9 cellular contexts compared by ENCODE assay signal in the genomic region with DNA sequence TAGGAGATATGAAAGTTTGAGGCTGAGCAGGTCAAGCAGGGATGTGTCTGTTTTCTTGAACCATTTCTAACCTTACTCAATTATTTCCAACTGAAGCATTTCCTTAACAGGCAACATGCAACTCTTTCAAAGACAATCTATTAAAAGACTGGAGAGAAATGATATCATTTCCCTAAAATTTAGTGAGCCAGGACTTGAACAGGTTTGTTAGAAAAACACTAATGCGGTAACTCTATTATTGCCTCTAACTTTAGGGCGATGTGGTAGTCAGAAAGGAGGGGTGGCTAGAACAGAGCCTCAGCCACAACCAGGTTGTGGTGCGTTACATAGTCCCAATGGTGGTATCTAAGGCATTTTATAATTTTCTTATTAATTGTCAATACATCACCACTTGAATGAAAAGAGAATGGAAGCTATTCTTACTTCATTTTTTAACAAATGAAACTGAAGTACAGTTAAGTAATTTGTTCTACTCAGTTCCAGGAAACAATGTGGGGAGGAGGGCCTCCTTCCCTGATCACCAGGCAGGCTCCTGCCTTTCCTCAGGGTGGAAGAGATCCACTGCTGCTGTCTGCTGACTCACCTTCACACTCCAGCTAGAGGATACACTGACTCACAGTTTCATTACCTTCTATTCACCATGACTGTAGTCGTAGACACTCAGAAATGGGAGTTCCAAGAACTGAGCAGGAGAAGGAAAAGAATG. TPM values are rescaled to one million over a fixed set of nuclear protein-coding genes. Genes with fewer than 3 reads are reported as not detected.
DNase-seq lines count a peak whose midpoint lies in the region; ATAC-seq and TF ChIP-seq lines count a peak whose summit lies in the region.
"Had no signal": no experiment of that assay in that cellular context is flagged by ENCODE, and none has a peak within 500 bp of the region (broad histone marks: within the 10 kb centered on the region; RNA-seq: fewer than 3 reads in every experiment).

No MANE protein-coding gene starts in this region.

- peak overlapping the region in 9 of 10 donors; percentile 20 to 80 (median 61) for H3K27ac ChIP-seq in heart right ventricle
- H3K27ac ChIP-seq: cardiac muscle cell had no signal

- ATAC-seq in activated CD8-positive, alpha-beta T cell treated with anti-CD3 and anti-CD28 coated beads, Interleukin-2, amount 10 ng/mL, durations not matched to agents 7 days and 5 days, result peak; percentile 57
- peak; percentile 46 to 95 (median 84) for ATAC-seq in heart right ventricle
- ATAC-seq in stimulated activated naive CD8-positive, alpha-beta T cell treated with anti-CD3 and anti-CD28 coated beads, Interleukin-15, Interleukin-2, amounts not matched to agents 100 U/mL and 50 U/mL, for 24 hours, result peak; percentile 98

- H3K4me3 Mint-ChIP-seq in activated CD8-positive, alpha-beta T cell treated with anti-CD3 and anti-CD28 coated beads, Interleukin-2, amount 10 ng/mL, durations not matched to agents 7 days and 5 days, result no peak overlapping the region

- POLR2A ChIA-PET in AG04449 (lab: Yijun Ruan, JAX), result interaction anchor here (0.6 to 1.3 kb wide), 3 partner anchors 23 to 764 kb away, joined by 3 to 7 read pairs (median 3); a partner anchor contains a TSS
- POLR2A ChIA-PET in activated CD8-positive, alpha-beta T cell treated with anti-CD3 and anti-CD28 coated beads, Interleukin-2, amount 10 ng/mL, durations not matched to agents 7 days and 5 days (lab: Charles Lee), result no interaction called here

- WGBS in heart right ventricle, 2 donors, result 62 to 67% methylated on average over 4 of the region's 4 CpGs

- H3K27ac Mint-ChIP-seq in activated CD8-positive, alpha-beta T cell treated with anti-CD3 and anti-CD28 coated beads, Interleukin-2, amount 10 ng/mL, durations not matched to agents 7 days and 5 days, result peak overlapping the region; percentile 74

- intact Hi-C loops in heart right ventricle (cut with DNase I), result loop anchor here in 4 of 10 donors (5.0 to 10.0 kb wide), 5 partner anchors 38 to 665 kb away; no protein-coding TSS in a partner anchor

- H3K4me3 ChIP-seq in AG04449 (ENCODE audit: low read depth, low read length), result no peak overlapping the region
- no peak overlapping the region for H3K4me3 ChIP-seq in H7 (ENCODE audit: insufficient read depth, low read depth, low read length)
- no peak overlapping the region for H3K4me3 ChIP-seq in heart right ventricle
- H3K4me3 ChIP-seq: cardiac muscle cell had no signal

- TF ChIP-seq CTCF in AG04449 (IDR thresholded peaks at IDR 0.05; ENCODE audit: insufficient read depth, low read length, missing control alignments) (no peak), heart right ventricle (IDR thresholded peaks at IDR 0.05) (no peak)

- peak; percentile 75 for DNase-seq in AG04449 (ENCODE audit: low read depth, low spot score)
- DNase-seq in H7, result peak; percentile 48
- no peak for DNase-seq in activated CD8-positive, alpha-beta T cell treated with anti-CD3 and anti-CD28 coated beads, Interleukin-2, amount 10 ng/mL, durations not matched to agents 7 days and 5 days
- DNase-seq in heart right ventricle, result peak in 1 of 2 donors; percentile 46
- peak; percentile 27 for DNase-seq in stimulated activated naive CD8-positive, alpha-beta T cell treated with anti-CD3 and anti-CD28 coated beads, Interleukin-15, Interleukin-2, amounts not matched to agents 100 U/mL and 50 U/mL, for 24 hours
- no peak for DNase-seq in HuH-7 (ENCODE audit: low spot score)
- no peak for DNase-seq in NCI-H2196 (lab: John Stamatoyannopoulos, UW; ENCODE audit: unreplicated experiment)
- DNase-seq in NCI-H524 treated with DMSO at 0.1 percent for 48 hours (lab: John Stamatoyannopoulos, UW), result no peak

- H3K36me3 ChIP-seq in H7 (replicated peaks; ENCODE audit: control insufficient read depth, insufficient read depth, low read length) (no peaks in the 10 kb centered on the region), heart right ventricle (no peaks in the 10 kb centered on the region)
- H3K36me3 ChIP-seq: cardiac muscle cell had no signal

- CTCF ChIA-PET in AG04449 (lab: Yijun Ruan, JAX), result interaction anchor here (2.3 kb wide), 1 partner anchor 11 kb away, joined by 13 read pairs; no protein-coding TSS in a partner anchor
- CTCF ChIA-PET in activated CD8-positive, alpha-beta T cell treated with anti-CD3 and anti-CD28 coated beads, Interleukin-2, amount 10 ng/mL, durations not matched to agents 7 days and 5 days (lab: Charles Lee), result interaction anchor here (0.6 to 1.5 kb wide), 2 partner anchors 12 to 17 kb away, joined by 3 read pairs; no protein-coding TSS in a partner anchor

- peaks cover 81% of the 10 kb centered on the region for H3K4me1 Mint-ChIP-seq in activated CD8-positive, alpha-beta T cell treated with anti-CD3 and anti-CD28 coated beads, Interleukin-2, amount 10 ng/mL, durations not matched to agents 7 days and 5 days (ENCODE audit: low read depth)

- no peaks in the 10 kb centered on the region for H3K27me3 Mint-ChIP-seq in activated CD8-positive, alpha-beta T cell treated with anti-CD3 and anti-CD28 coated beads, Interleukin-2, amount 10 ng/mL, durations not matched to agents 7 days and 5 days (ENCODE audit: low read depth)

- no peaks in the 10 kb centered on the region for H3K9me3 Mint-ChIP-seq in activated CD8-positive, alpha-beta T cell treated with anti-CD3 and anti-CD28 coated beads, Interleukin-2, amount 10 ng/mL, durations not matched to agents 7 days and 5 days (ENCODE audit: insufficient read depth)

- H3K27me3 ChIP-seq in H7 (ENCODE audit: control insufficient read depth, insufficient read depth, low read length) (no peaks in the 10 kb centered on the region), heart right ventricle (no peaks in the 10 kb centered on the region)
- H3K27me3 ChIP-seq: cardiac muscle cell had no signal

- H3K36me3 Mint-ChIP-seq in activated CD8-positive, alpha-beta T cell treated with anti-CD3 and anti-CD28 coated beads, Interleukin-2, amount 10 ng/mL, durations not matched to agents 7 days and 5 days (ENCODE audit: low read depth), result peaks cover 19% of the 10 kb centered on the region

- peaks cover 0 to 77% (median 55%) of the 10 kb centered on the region in 9 donors for H3K4me1 ChIP-seq in heart right ventricle

- no peaks in the 10 kb centered on the region for H3K9me3 ChIP-seq in heart right ventricle

RNA-seq across cellular contexts. Expression of a gene that starts 22.8 kb away (rescaled TPM):
- total RNA-seq in H7 (2014; rRNA removed; shearing (Covaris generic)), result 34.0 and 46.4 TPM in 2 replicates
- total RNA-seq in activated CD8-positive, alpha-beta T cell treated with anti-CD3 and anti-CD28 coated beads, Interleukin-2, amount 10 ng/mL, durations not matched to agents 7 days and 5 days, result 100 to 1,000 TPM in 1 of 2 experiments, 10 to 100 TPM in 1; 90.4 to 101 TPM
- total RNA-seq in heart right ventricle, result 10 to 100 TPM; 20.6 to 75.3 (median 28.4) TPM
- 10 to 100 TPM in 1 of 2 donors, 1 to 10 TPM in 1; 9.3 to 16.5 TPM for polyA plus RNA-seq in heart right ventricle

Comparison
In these comparisons a context has a peak if more than half of its experiments do, and no peak if none do; other contexts are left out.
1. DNase-seq: peak in AG04449 (single experiment), H7 (single experiment) and stimulated activated naive CD8-positive, alpha-beta T cell treated with anti-CD3 and anti-CD28 coated beads, Interleukin-15, Interleukin-2, amounts not matched to agents 100 U/mL and 50 U/mL, for 24 hours (single experiment); none in activated CD8-positive, alpha-beta T cell treated with anti-CD3 and anti-CD28 coated beads, Interleukin-2, amount 10 ng/mL, durations not matched to agents 7 days and 5 days (single experiment), HuH-7 (single experiment), NCI-H2196 (single experiment) and NCI-H524 treated with DMSO at 0.1 percent for 48 hours (single experiment).
2. Peak in every context shown above with its lines, with median percentiles within 50 percentile points of each other: ATAC-seq.